8 cellular contexts compared by ENCODE assay signal in genomic region chr16:77190190-77190477, GRCh38. TPM values are rescaled to one million over a fixed set of nuclear protein-coding genes. Genes with fewer than 3 reads are reported as not detected.
DNase-seq lines count a peak whose midpoint lies in the region; ATAC-seq, FAIRE-seq and TF ChIP-seq lines count a peak whose summit lies in the region.

No MANE protein-coding gene starts in this region.

- no peaks in the 10 kb centered on the region for H3K9me3 Mint-ChIP-seq in activated T-helper 2 cell treated with anti-CD3 and anti-CD28 coated beads, Interferon-gamma antibody, Interleukin-2, Interleukin-4, amounts not matched to agents 10 μg/mL and 5 μg/mL and 100 μg/mL, durations not matched to agents 14 hours and 24 hours and 36 hours
- H3K9me3 Mint-ChIP-seq in type B pancreatic cell = no peaks in the 10 kb centered on the region

- BruUV-seq in HepG2 (replicated peaks; lab: Mats Ljungman, UMichigan) = TSS peak; percentile 93

- in situ Hi-C loops in HepG2 (cut with HindIII; ENCODE audit: extremely low pct_ligation_motif_present, low pct_unique_long_range_greater_than_20kb) = no loop called here

- TF ChIP-seq EP300 in HepG2 (IDR thresholded peaks at IDR 0.05; ENCODE audit: low read depth in 2 of 2, low read length in 2 of 2) (no peak), HepG2 (CRISPR knock-in tag; IDR thresholded peaks at IDR 0.05; ENCODE audit: borderline replicate concordance) (no peak)

- H3K36me3 Mint-ChIP-seq in activated T-helper 2 cell treated with anti-CD3 and anti-CD28 coated beads, Interferon-gamma antibody, Interleukin-2, Interleukin-4, amounts not matched to agents 10 μg/mL and 5 μg/mL and 100 μg/mL, durations not matched to agents 14 hours and 24 hours and 36 hours (ENCODE audit: low read depth) = peaks cover 38% of the 10 kb centered on the region
- peaks cover 34% of the 10 kb centered on the region for H3K36me3 Mint-ChIP-seq in type B pancreatic cell

- H3K4me3 Mint-ChIP-seq in activated T-helper 2 cell treated with anti-CD3 and anti-CD28 coated beads, Interferon-gamma antibody, Interleukin-2, Interleukin-4, amounts not matched to agents 10 μg/mL and 5 μg/mL and 100 μg/mL, durations not matched to agents 14 hours and 24 hours and 36 hours (ENCODE audit: low read depth) = peak overlapping the region; percentile 97
- H3K4me3 Mint-ChIP-seq in type B pancreatic cell = peak overlapping the region; percentile 95

- ATAC-seq in Right ventricle myocardium inferior (no peak), HepG2 (no peak; the same call in 2 of the 3 replicates), HG03520 (IDR thresholded peaks at IDR 0.05; ENCODE audit: unreplicated experiment) (no peak)

- TF ChIP-seq CTCF in left ventricle myocardium inferior (IDR thresholded peaks at IDR 0.05; ENCODE audit: borderline replicate concordance) (no peak), HepG2 (CRISPR knock-in tag; IDR thresholded peaks at IDR 0.05) (no peak), type B pancreatic cell (conservative IDR thresholded peaks at IDR 0.05) (no peak)

- H3K4me1 ChIP-seq in left ventricle myocardium inferior (peaks cover 36% of the 10 kb centered on the region), HepG2 (ENCODE audit: insufficient read depth, low read length) (peaks cover 34% of the 10 kb centered on the region)

- no peaks in the 10 kb centered on the region for H3K9me3 ChIP-seq in left ventricle myocardium inferior (replicated peaks)
- no peaks in the 10 kb centered on the region for H3K9me3 ChIP-seq in HepG2 (ENCODE audit: low read length)

- peak overlapping the region; percentile 80 for H3K9ac ChIP-seq in HepG2 (ENCODE audit: insufficient read depth, low read depth, low read length)

- no peak for TF ChIP-seq POLR2A in HepG2 (IDR thresholded peaks at IDR 0.05; ENCODE audit: insufficient read depth in 1 of 2, low read depth in 2 of 2, low read length in 2 of 2)

- H3K4me2 ChIP-seq in HepG2 (ENCODE audit: low read depth, low read length) = peak overlapping the region; percentile 98

- peaks cover 28% of the 10 kb centered on the region for H3K4me1 Mint-ChIP-seq in activated T-helper 2 cell treated with anti-CD3 and anti-CD28 coated beads, Interferon-gamma antibody, Interleukin-2, Interleukin-4, amounts not matched to agents 10 μg/mL and 5 μg/mL and 100 μg/mL, durations not matched to agents 14 hours and 24 hours and 36 hours (ENCODE audit: low read depth)
- H3K4me1 Mint-ChIP-seq in type B pancreatic cell (ENCODE audit: unreplicated experiment) = peaks cover 32% of the 10 kb centered on the region

- POLR2A ChIA-PET in HepG2 (lab: Yijun Ruan, JAX) = interaction anchor here (1.6 kb wide), 1 partner anchor 22 kb away, joined by 7 read pairs; no protein-coding TSS in a partner anchor

- H3K27ac ChIP-seq in left ventricle myocardium inferior (replicated peaks) = peak overlapping the region; percentile 96
- H3K27ac ChIP-seq in HepG2 (ENCODE audit: extremely low read length, insufficient read depth, low read length) = peak overlapping the region; percentile 90

- intact Hi-C loops in left ventricle myocardium inferior (cut with micrococcal nuclease) = no loop called here
- intact Hi-C loops in Right ventricle myocardium inferior (cut with DNase I) = no loop called here
- intact Hi-C loops in activated T-helper 2 cell treated with anti-CD3 and anti-CD28 coated beads, Interferon-gamma antibody, Interleukin-2, Interleukin-4, amounts not matched to agents 10 μg/mL and 5 μg/mL and 100 μg/mL, durations not matched to agents 14 hours and 24 hours and 36 hours (cut with micrococcal nuclease) = loop anchor here (1.0 to 5.0 kb wide), 3 partner anchors 23 to 1543 kb away; partner anchors contain the start of genes KARS1 and TERF2IP
- intact Hi-C loops in HepG2 (cut with micrococcal nuclease; ENCODE audit: unreplicated experiment) = loop anchor here (10.0 kb wide), 1 partner anchor 1545 kb away; no protein-coding TSS in a partner anchor

- H3K36me3 ChIP-seq in left ventricle myocardium inferior (peaks cover 22% of the 10 kb centered on the region), HepG2 (replicated peaks in 1 of 2; ENCODE audit: control insufficient read depth in 1 of 2, insufficient read depth in 2 of 2, low read length in 2 of 2) (peaks cover 9 to 20% of the 10 kb centered on the region in 2 experiments)

- H3K79me2 ChIP-seq in HepG2 (ENCODE audit: insufficient read depth, low read length) = peaks cover 21% of the 10 kb centered on the region

- no peak for TF ChIP-seq RAD21 in HepG2 (CRISPR knock-in tag; IDR thresholded peaks at IDR 0.05)

- DNase-seq in left ventricle myocardium inferior (no peak), Right ventricle myocardium inferior (ENCODE audit: missing footprints) (no peak), HepG2 (ENCODE audit: low spot score) (no peak), type B pancreatic cell (ENCODE audit: extremely low spot score, unreplicated experiment) (no peak), putamen (ENCODE audit: low spot score) (no peak)
- DNase-seq in activated T-helper 2 cell treated with anti-CD3 and anti-CD28 coated beads, Interferon-gamma antibody, Interleukin-2, Interleukin-4, amounts not matched to agents 10 μg/mL and 5 μg/mL and 100 μg/mL, durations not matched to agents 14 hours and 24 hours and 36 hours (ENCODE audit: low spot score) = no peak
- DNase-seq in activated effector memory CD4-positive, alpha-beta T cell treated with anti-CD3 and anti-CD28 coated beads, Interleukin-2, amount 50 U/mL, for 16 hours = no peak

- H3K27ac Mint-ChIP-seq in activated T-helper 2 cell treated with anti-CD3 and anti-CD28 coated beads, Interferon-gamma antibody, Interleukin-2, Interleukin-4, amounts not matched to agents 10 μg/mL and 5 μg/mL and 100 μg/mL, durations not matched to agents 14 hours and 24 hours and 36 hours = peak overlapping the region; percentile 100
- peak overlapping the region; percentile 100 for H3K27ac Mint-ChIP-seq in type B pancreatic cell

- WGBS in HepG2 (ENCODE audit: low lambda C conversion rate) = 6% methylated on average over 14 of the region's 19 CpGs

- H3K27me3 ChIP-seq in left ventricle myocardium inferior (ENCODE audit: low read depth) (no peaks in the 10 kb centered on the region), HepG2 (ENCODE audit: control insufficient read depth in 1 of 2, insufficient read depth in 2 of 2, low read length in 2 of 2) (no peaks in the 10 kb centered on the region; a peak in 1 of 5 replicates)

- H2AFZ ChIP-seq in HepG2 (ENCODE audit: low read length) = peak overlapping the region; percentile 38

- CTCF ChIA-PET in HepG2 (lab: Yijun Ruan, JAX; ENCODE audit: low intra/inter-chr PET ratio, low total read pairs) = no interaction called here

- H3K27me3 Mint-ChIP-seq in activated T-helper 2 cell treated with anti-CD3 and anti-CD28 coated beads, Interferon-gamma antibody, Interleukin-2, Interleukin-4, amounts not matched to agents 10 μg/mL and 5 μg/mL and 100 μg/mL, durations not matched to agents 14 hours and 24 hours and 36 hours (ENCODE audit: low read depth) = peaks cover 8% of the 10 kb centered on the region
- H3K27me3 Mint-ChIP-seq in type B pancreatic cell = no peaks in the 10 kb centered on the region

- H3K4me3 ChIP-seq in left ventricle myocardium inferior (peak overlapping the region; percentile 81), HepG2 (replicated peaks in 1 of 3; ENCODE audit: insufficient read depth in 1 of 3, low read depth in 2 of 3, low read length in 3 of 3) (peak overlapping the region; percentile 57 to 94 (median 77))

- FAIRE-seq in HepG2 (lab: Jason Lieb, UNC) = no peak

- H4K20me1 ChIP-seq in HepG2 (ENCODE audit: insufficient read depth, low read length) = no peaks in the 10 kb centered on the region

RNA-seq across cellular contexts. Expression of gene MON1B, which starts 0.9 kb away (rescaled TPM):
- total RNA-seq in left ventricle myocardium inferior = 16.8 TPM
- 14.4 TPM for total RNA-seq in Right ventricle myocardium inferior
- total RNA-seq in activated T-helper 2 cell treated with anti-CD3 and anti-CD28 coated beads, Interferon-gamma antibody, Interleukin-2, Interleukin-4, amounts not matched to agents 10 μg/mL and 5 μg/mL and 100 μg/mL, durations not matched to agents 14 hours and 24 hours and 36 hours = 69.2 and 69.6 TPM in 2 replicates
- 13.8 and 15.6 TPM in 2 replicates for total RNA-seq in HepG2 (2016; rRNA removed; fragmentation: Illumina TruSeq; extraction: Trizol)
- total RNA-seq in HepG2 (2016; cell fraction: cytosol; rRNA removed; fragmentation: Illumina TruSeq; extraction: Trizol; ENCODE audit: low read depth) = 1.8 and 2.0 TPM in 2 replicates
- total RNA-seq in HepG2 (2016; cell fraction: insoluble cytoplasmic fraction; rRNA removed; fragmentation: Illumina TruSeq; extraction: Trizol) = 11.5 and 16.2 TPM in 2 replicates
- total RNA-seq in HepG2 (2016; cell fraction: membrane; rRNA removed; fragmentation: Illumina TruSeq; extraction: Trizol) = 5.9 and 6.3 TPM in 2 replicates
- 13.9 and 18.2 TPM in 2 replicates for total RNA-seq in HepG2 (2016; cell fraction: nucleus; rRNA removed; fragmentation: Illumina TruSeq; extraction: Trizol)
- polyA plus RNA-seq in HepG2 (2011; rRNA removed) = 13.4 and 15.5 TPM in 2 replicates
- 11.1 and 13.9 TPM in 2 replicates for polyA plus RNA-seq in HepG2 (2011; cell fraction: cytosol; rRNA removed)
- polyA plus RNA-seq in HepG2 (2011; cell fraction: nucleus; rRNA removed) = 54.1 and 62.7 TPM in 2 replicates
- 12.2 and 15.6 TPM in 2 replicates for polyA plus RNA-seq in HepG2 (2012)
- polyA plus RNA-seq in HepG2 (2016; cell fraction: cytosol; fragmentation: Illumina TruSeq; extraction: Trizol; ENCODE audit: low read depth) = 1.2 and 1.4 TPM in 2 replicates
- polyA plus RNA-seq in HepG2 (2016; cell fraction: insoluble cytoplasmic fraction; fragmentation: Illumina TruSeq; extraction: Trizol; ENCODE audit: low read depth) = 14.6 and 21.8 TPM in 2 replicates
- 5.9 and 6.0 TPM in 2 replicates for polyA plus RNA-seq in HepG2 (2016; cell fraction: membrane; fragmentation: Illumina TruSeq; extraction: Trizol; ENCODE audit: low read depth)
- 42.3 and 49.3 TPM in 2 replicates for polyA plus RNA-seq in HepG2 (2016; cell fraction: nucleus; fragmentation: Illumina TruSeq; extraction: Trizol; ENCODE audit: insufficient read depth, low read depth)
- 23.3 and 35.2 TPM in 2 replicates for polyA minus RNA-seq in HepG2 (2011; rRNA and poly(A)+ RNA removed; ENCODE audit: low replicate concordance)
- 12.0 and 12.8 TPM in 2 replicates for polyA minus RNA-seq in HepG2 (2011; cell fraction: cytosol; rRNA and poly(A)+ RNA removed)
- polyA minus RNA-seq in HepG2 (2011; cell fraction: nucleus; rRNA and poly(A)+ RNA removed) = 15.9 and 18.8 TPM in 2 replicates
- total RNA-seq in type B pancreatic cell (ENCODE audit: low replicate concordance) = 41.6 and 48.7 TPM in 2 replicates

RNA-seq across cellular contexts. Expression of gene SYCE1L, which starts 9.1 kb away (rescaled TPM):
- 0.66 TPM for total RNA-seq in left ventricle myocardium inferior
- not detected for total RNA-seq in Right ventricle myocardium inferior
- total RNA-seq in activated T-helper 2 cell treated with anti-CD3 and anti-CD28 coated beads, Interferon-gamma antibody, Interleukin-2, Interleukin-4, amounts not matched to agents 10 μg/mL and 5 μg/mL and 100 μg/mL, durations not matched to agents 14 hours and 24 hours and 36 hours = 5.4 and 6.2 TPM in 2 replicates
- total RNA-seq in HepG2 (2016; rRNA removed; fragmentation: Illumina TruSeq; extraction: Trizol) = 0.22 TPM in 1 of 2 replicates, not detected in the other
- not detected in 2 replicates for total RNA-seq in HepG2 (2016; cell fraction: cytosol; rRNA removed; fragmentation: Illumina TruSeq; extraction: Trizol; ENCODE audit: low read depth)
- not detected in 2 replicates for total RNA-seq in HepG2 (2016; cell fraction: insoluble cytoplasmic fraction; rRNA removed; fragmentation: Illumina TruSeq; extraction: Trizol)
- total RNA-seq in HepG2 (2016; cell fraction: membrane; rRNA removed; fragmentation: Illumina TruSeq; extraction: Trizol) = 3.0 TPM in 1 of 2 replicates, not detected in the other
- total RNA-seq in HepG2 (2016; cell fraction: nucleus; rRNA removed; fragmentation: Illumina TruSeq; extraction: Trizol) = 0.63 TPM in 1 of 2 replicates, not detected in the other
- 0.16 TPM in 1 of 2 replicates, not detected in the other for polyA plus RNA-seq in HepG2 (2011; rRNA removed)
- not detected in 2 replicates for polyA plus RNA-seq in HepG2 (2011; cell fraction: cytosol; rRNA removed)
- polyA plus RNA-seq in HepG2 (2011; cell fraction: nucleus; rRNA removed) = 0.61 and 0.74 TPM in 2 replicates
- 0.17 TPM in 1 of 2 replicates, not detected in the other for polyA plus RNA-seq in HepG2 (2012)
- 0.26 TPM in 1 of 2 replicates, not detected in the other for polyA plus RNA-seq in HepG2 (2016; cell fraction: cytosol; fragmentation: Illumina TruSeq; extraction: Trizol; ENCODE audit: low read depth)
- polyA plus RNA-seq in HepG2 (2016; cell fraction: insoluble cytoplasmic fraction; fragmentation: Illumina TruSeq; extraction: Trizol; ENCODE audit: low read depth) = not detected in 2 replicates
- polyA plus RNA-seq in HepG2 (2016; cell fraction: membrane; fragmentation: Illumina TruSeq; extraction: Trizol; ENCODE audit: low read depth) = not detected in 2 replicates
- 0.82 and 1.3 TPM in 2 replicates for polyA plus RNA-seq in HepG2 (2016; cell fraction: nucleus; fragmentation: Illumina TruSeq; extraction: Trizol; ENCODE audit: insufficient read depth, low read depth)
- polyA minus RNA-seq in HepG2 (2011; rRNA and poly(A)+ RNA removed; ENCODE audit: low replicate concordance) = not detected in 2 replicates
- polyA minus RNA-seq in HepG2 (2011; cell fraction: cytosol; rRNA and poly(A)+ RNA removed) = not detected in 2 replicates
- not detected in 2 replicates for polyA minus RNA-seq in HepG2 (2011; cell fraction: nucleus; rRNA and poly(A)+ RNA removed)
- 12.4 and 20.0 TPM in 2 replicates for total RNA-seq in type B pancreatic cell (ENCODE audit: low replicate concordance)

Comparison
In these comparisons a context has a peak if more than half of its experiments do, and no peak if none do; other contexts are left out.
1. intact Hi-C loops: an anchor here in activated T-helper 2 cell treated with anti-CD3 and anti-CD28 coated beads, Interferon-gamma antibody, Interleukin-2, Interleukin-4, amounts not matched to agents 10 μg/mL and 5 μg/mL and 100 μg/mL, durations not matched to agents 14 hours and 24 hours and 36 hours (1.0 to 5.0 kb wide) and HepG2 (10.0 kb wide); none called in left ventricle myocardium inferior and Right ventricle myocardium inferior.